Comparison of ENCODE assay signal across 22 cellular contexts in genomic region chr1:6927626-6928025, GRCh38.
DNase-seq lines count a peak whose midpoint lies in the region; ATAC-seq and TF ChIP-seq lines count a peak whose summit lies in the region.
"Had no signal": no experiment of that assay in that cellular context is flagged by ENCODE, and none has a peak within 500 bp of the region (broad histone marks: within the 10 kb centered on the region; RNA-seq: fewer than 3 reads in every experiment).

No MANE protein-coding gene starts in this region.

- H3K4me1 Mint-ChIP-seq in WTC11 = peaks cover 18% of the 10 kb centered on the region
- H3K4me1 Mint-ChIP-seq: CD14-positive monocyte, IgD-negative memory B cell had no signal

- no peaks in the 10 kb centered on the region for H3K9me3 ChIP-seq in upper lobe of right lung
- H3K9me3 ChIP-seq in vagina = no peaks in the 10 kb centered on the region
- H3K9me3 ChIP-seq in sigmoid colon = no peaks in the 10 kb centered on the region
- H3K9me3 ChIP-seq: BE2C had no signal

- 67 to 71% methylated on average over 4 of the region's 4 CpGs for WGBS in sigmoid colon, 2 donors

- intact Hi-C loops in upper lobe of right lung (cut with DNase I) (no loop called here), vagina (cut with DNase I) (no loop called here), sigmoid colon (cut with DNase I) (no loop called here)

- no peaks in the 10 kb centered on the region for H3K27me3 ChIP-seq in upper lobe of right lung
- no peaks in the 10 kb centered on the region for H3K27me3 ChIP-seq in vagina
- no peaks in the 10 kb centered on the region for H3K27me3 ChIP-seq in sigmoid colon
- H3K27me3 ChIP-seq: BE2C had no signal

- H3K36me3 Mint-ChIP-seq in WTC11 = no peaks in the 10 kb centered on the region
- H3K36me3 Mint-ChIP-seq: CD14-positive monocyte had no signal

- H3K27ac ChIP-seq in upper lobe of right lung (no peak overlapping the region), vagina (no peak overlapping the region), sigmoid colon (no peak overlapping the region)
- H3K27ac ChIP-seq: 22Rv1 had no signal

- DNase-seq in NCI-H82 (lab: John Stamatoyannopoulos, UW) = peak; percentile 26
- no peak for DNase-seq in NCI-H82 treated with DMSO at 0.1 percent for 48 hours (lab: John Stamatoyannopoulos, UW; ENCODE audit: unreplicated experiment)
- DNase-seq in NCI-H510A treated with DMSO at 0.1 percent for 48 hours (lab: John Stamatoyannopoulos, UW) = peak; percentile 66
- DNase-seq in WTC11 (ENCODE audit: low spot score) = no peak
- DNase-seq in upper lobe of right lung = peak; percentile 30
- no peak for DNase-seq in vagina (ENCODE audit: extremely low spot score in 2 of 2)
- no peak for DNase-seq in sigmoid colon
- DNase-seq in NCI-H748 treated with DMSO at 0.1 percent for 48 hours (lab: John Stamatoyannopoulos, UW) = no peak
- DNase-seq: BE2C, Calu3, DMS153, DND-41, Karpas-422, NCI-H1105 treated with DMSO at 0.1 percent for 48 hours, NCI-H2029, NCI-H446 treated with DMSO at 0.1 percent for 48 hours, SHP77 treated with DMSO at 0.1 percent for 48 hours, SW 1271 had no signal

- H3K27ac Mint-ChIP-seq in WTC11 = peak overlapping the region; percentile 26; the same call in 1 of the 2 replicates
- H3K27ac Mint-ChIP-seq: CD14-positive monocyte, IgD-negative memory B cell had no signal

- TF ChIP-seq CTCF in WTC11 (IDR thresholded peaks at IDR 0.05) (no peak), upper lobe of right lung (IDR thresholded peaks at IDR 0.05) (no peak), vagina (IDR thresholded peaks at IDR 0.05) (no peak), sigmoid colon (IDR thresholded peaks at IDR 0.05) (no peak)

- no peaks in the 10 kb centered on the region for H3K4me1 ChIP-seq in upper lobe of right lung
- peaks cover 7% of the 10 kb centered on the region for H3K4me1 ChIP-seq in vagina
- peaks cover 0 to 23% (median 12%) of the 10 kb centered on the region in 4 donors for H3K4me1 ChIP-seq in sigmoid colon
- H3K4me1 ChIP-seq: BE2C had no signal

- peak; percentile 62; the same call in 1 of the 2 replicates for ATAC-seq in WTC11
- ATAC-seq in upper lobe of right lung = no peak
- ATAC-seq: HCT116 had no signal

- H3K27me3 Mint-ChIP-seq in WTC11 (ENCODE audit: low read depth) = no peaks in the 10 kb centered on the region

- no peak for TF ChIP-seq EP300 in sigmoid colon (IDR thresholded peaks at IDR 0.05)

- no peak overlapping the region for H3K4me3 Mint-ChIP-seq in WTC11
- H3K4me3 Mint-ChIP-seq: CD14-positive monocyte, IgD-negative memory B cell had no signal

- no peaks in the 10 kb centered on the region for H3K9me3 Mint-ChIP-seq in WTC11
- H3K9me3 Mint-ChIP-seq: IgD-negative memory B cell had no signal

- H3K36me3 ChIP-seq in upper lobe of right lung (no peaks in the 10 kb centered on the region), vagina (no peaks in the 10 kb centered on the region), sigmoid colon (no peaks in the 10 kb centered on the region)
- H3K36me3 ChIP-seq: BE2C had no signal

- POLR2A ChIA-PET in WTC11 (lab: Charles Lee) = interaction anchor here (0.5 kb wide), 1 partner anchor 23 kb away, joined by 6 read pairs; no protein-coding TSS in a partner anchor

- TF ChIP-seq POLR2A in vagina (IDR thresholded peaks at IDR 0.05) (no peak), sigmoid colon (IDR thresholded peaks at IDR 0.05) (no peak)

- CTCF ChIA-PET in WTC11 (lab: Charles Lee) = interaction anchor here (1.3 to 1.5 kb wide), 2 partner anchors 142 to 281 kb away, joined by 3 read pairs; no protein-coding TSS in a partner anchor

- H3K4me3 ChIP-seq in upper lobe of right lung (no peak overlapping the region), vagina (no peak overlapping the region), sigmoid colon (no peak overlapping the region)

TF ChIP-seq in WTC11, 78 proteins besides CTCF, POLR2A, EP300 and RAD21:
- TF ChIP-seq NFATC4 (CRISPR knock-in tag; IDR thresholded peaks at IDR 0.05) = no peak
- no peak for TF ChIP-seq NR2C2 (CRISPR knock-in tag; IDR thresholded peaks at IDR 0.05)
- TF ChIP-seq ZNF425 (CRISPR knock-in tag; conservative IDR thresholded peaks at IDR 0.05) = no peak
- no peak for TF ChIP-seq OVOL2 (CRISPR knock-in tag; IDR thresholded peaks at IDR 0.05; ENCODE audit: borderline replicate concordance)

Comparison
In these comparisons a context has a peak if more than half of its experiments do, and no peak if none do; other contexts are left out.
1. DNase-seq: peak in NCI-H82 (single experiment), NCI-H510A treated with DMSO at 0.1 percent for 48 hours (single experiment) and upper lobe of right lung (single experiment); none in NCI-H82 treated with DMSO at 0.1 percent for 48 hours (single experiment), WTC11 (single experiment), vagina (0 of 2), sigmoid colon (single experiment) and NCI-H748 treated with DMSO at 0.1 percent for 48 hours (single experiment).